In the genomic region with DNA sequence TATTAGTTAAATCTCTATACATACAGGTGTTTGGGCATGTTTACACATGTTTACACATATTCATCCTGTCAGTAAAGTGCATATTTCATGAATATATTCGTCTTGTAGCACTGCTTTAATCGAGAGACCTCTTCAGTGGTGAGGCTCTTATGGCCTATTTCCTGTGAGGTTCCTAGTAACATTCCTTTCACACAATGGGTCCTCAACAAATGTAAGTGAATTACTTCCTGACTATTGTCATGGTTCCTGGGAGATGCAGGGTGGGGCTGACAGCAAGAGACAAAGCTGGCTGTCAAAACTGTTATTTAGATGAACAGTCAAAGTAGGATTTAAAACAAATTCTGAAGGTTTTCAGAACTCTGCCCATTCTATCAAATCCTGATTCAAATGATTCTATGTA, we compare ENCODE assay signal across 23 cellular contexts. TPM values are rescaled to one million over a fixed set of nuclear protein-coding genes. Genes with fewer than 3 reads are reported as not detected.
DNase-seq lines count a peak whose midpoint lies in the region; ATAC-seq and TF ChIP-seq lines count a peak whose summit lies in the region.
"Had no signal": no experiment of that assay in that cellular context is flagged by ENCODE, and none has a peak within 500 bp of the region (broad histone marks: within the 10 kb centered on the region; RNA-seq: fewer than 3 reads in every experiment).

No MANE protein-coding gene starts in this region.

- in situ Hi-C loops in ACHN (cut with HindIII; ENCODE audit: low pct_ligation_motif_present, low pct_unique_long_range_greater_than_20kb, low sequenced_read_pairs) = no loop called here

- H3K9me2 ChIP-seq in GM23338 (ENCODE audit: insufficient read depth) = no peaks in the 10 kb centered on the region

- peak; percentile 100 for ATAC-seq in GM23338
- no peak for ATAC-seq in right cardiac atrium
- ATAC-seq: activated T-cell treated with anti-CD3 and anti-CD28 coated beads, Interleukin-2, amount 50 U/mL, for 4 hours; HCT116 had no signal

- H3K9me3 Mint-ChIP-seq in GM23338 = no peaks in the 10 kb centered on the region
- H3K9me3 Mint-ChIP-seq: activated T-cell treated with anti-CD3 and anti-CD28 coated beads, Interleukin-2, amount 50 U/mL, for 4 hours had no signal

- no peaks in the 10 kb centered on the region; the same call in 1 of the 2 replicates for H3F3A ChIP-seq in GM23338 (replicated peaks; ENCODE audit: low read depth)

- intact Hi-C loops in spleen (cut with DNase I; ENCODE audit: low total_unique reads) (no loop called here), right cardiac atrium (cut with DNase I) (no loop called here)

- TF ChIP-seq RAD21 in Ishikawa (IDR thresholded peaks at IDR 0.05; ENCODE audit: low read depth) = no peak; the same call in 1 of the 2 replicates

- peak overlapping the region; percentile 7; the same call in 1 of the 3 replicates for H3K4me3 Mint-ChIP-seq in GM23338
- H3K4me3 Mint-ChIP-seq: activated T-cell treated with anti-CD3 and anti-CD28 coated beads, Interleukin-2, amount 50 U/mL, for 4 hours; CD8-positive, alpha-beta memory T cell had no signal

- H3K27ac ChIP-seq in GM23338 (ENCODE audit: low read depth) (peak overlapping the region; percentile 58), spleen (no peak overlapping the region), right cardiac atrium (ENCODE audit: low read length) (no peak overlapping the region)
- H3K27ac ChIP-seq: stomach had no signal

- no peaks in the 10 kb centered on the region for H3K27me3 Mint-ChIP-seq in GM23338 (ENCODE audit: insufficient read depth, low read depth, poor library complexity)

- peak overlapping the region; percentile 35 for H3K4me2 ChIP-seq in GM23338

- DNase-seq in GM23338 (ENCODE audit: low spot score) = peak; percentile 92
- DNase-seq in cardiac fibroblast (ENCODE audit: low read depth in 2 of 2) = peak; percentile 14 to 54
- DNase-seq in iPS-NIHi11 (ENCODE audit: low spot score) = peak; percentile 76
- no peak for DNase-seq in spleen
- no peak for DNase-seq in ACHN
- no peak for DNase-seq in right cardiac atrium
- DNase-seq: activated CD4-positive, CD25-positive, alpha-beta regulatory T cell treated with anti-CD3 and anti-CD28 coated beads, Interleukin-2, amount 50 U/mL, for 72 hours; activated CD8-positive, alpha-beta memory T cell treated with anti-CD3 and anti-CD28 coated beads for 24 hours; activated naive CD4-positive, alpha-beta T cell treated with Interleukin-2 at 50 U/mL for 16 hours; activated T-cell treated with anti-CD3 and anti-CD28 coated beads, Interleukin-2, amount 50 U/mL, for 4 hours; AML-193; CD8-positive, alpha-beta memory T cell; effector CD8-positive, alpha-beta T cell; islet precursor cell; NCI-H1436; occipital lobe; RPMI8226; stimulated activated CD4-positive, alpha-beta T cell treated with anti-CD3 and anti-CD28 coated beads, Interleukin-12 subunit alpha, Interleukin-12 subunit beta, amount 100 ng/mL, for 4 hours; stomach; trophoblast cell had no signal

- H3K36me3 Mint-ChIP-seq in GM23338 (ENCODE audit: low read depth) = peaks cover 3% of the 10 kb centered on the region; the same call in 1 of the 3 replicates
- H3K36me3 Mint-ChIP-seq: CD8-positive, alpha-beta memory T cell had no signal

- TF ChIP-seq CTCF in GM23338 (conservative IDR thresholded peaks at IDR 0.05; ENCODE audit: low read depth in 2 of 2) (no peak; a peak in 1 of 4 replicates), cardiac fibroblast (IDR thresholded peaks at IDR 0.05; ENCODE audit: low read depth, low read length) (no peak), spleen (IDR thresholded peaks at IDR 0.05 in 8 of 11, conservative IDR thresholded peaks at IDR 0.05 in 3 of 11) (no peak)

- TF ChIP-seq POLR2A in spleen (IDR thresholded peaks at IDR 0.05) = no peak

- TF ChIP-seq EP300 in Ishikawa (IDR thresholded peaks at IDR 0.05; ENCODE audit: borderline replicate concordance) = peak; percentile 83; the same call in 1 of the 2 replicates

- H3K27me3 ChIP-seq in GM23338 (ENCODE audit: insufficient read depth) (no peaks in the 10 kb centered on the region), spleen (replicated peaks in 1 of 7) (no peaks in the 10 kb centered on the region), right cardiac atrium (ENCODE audit: control insufficient read depth, insufficient read depth) (no peaks in the 10 kb centered on the region)
- H3K27me3 ChIP-seq: stomach had no signal

- H3K9me3 ChIP-seq in spleen = no peaks in the 10 kb centered on the region
- H3K9me3 ChIP-seq in right cardiac atrium (ENCODE audit: control insufficient read depth, low read length) = no peaks in the 10 kb centered on the region
- H3K9me3 ChIP-seq: stomach had no signal

- no peak overlapping the region for H2AFZ ChIP-seq in GM23338

- no peaks in the 10 kb centered on the region for H3K79me2 ChIP-seq in GM23338 (replicated peaks; ENCODE audit: insufficient read depth)

- H3K36me3 ChIP-seq in GM23338 (ENCODE audit: insufficient read depth) (no peaks in the 10 kb centered on the region), spleen (no peaks in the 10 kb centered on the region)
- H3K36me3 ChIP-seq: stomach had no signal

- peak overlapping the region; percentile 4; the same call in 1 of the 2 replicates for H3K4me3 ChIP-seq in GM23338
- no peak overlapping the region for H3K4me3 ChIP-seq in cardiac fibroblast (replicated peaks in 1 of 2; ENCODE audit: low read depth in 2 of 2, low read length in 2 of 2)
- no peak overlapping the region for H3K4me3 ChIP-seq in spleen
- H3K4me3 ChIP-seq in right cardiac atrium (ENCODE audit: low read length) = no peak overlapping the region
- H3K4me3 ChIP-seq: lung, stomach had no signal

- peak overlapping the region; percentile 67 for H3K27ac Mint-ChIP-seq in GM23338
- H3K27ac Mint-ChIP-seq: CD8-positive, alpha-beta memory T cell had no signal

- no peaks in the 10 kb centered on the region for H4K20me1 ChIP-seq in GM23338 (replicated peaks; ENCODE audit: insufficient read depth)

- H3K4me1 Mint-ChIP-seq in GM23338 = peaks cover 51% of the 10 kb centered on the region
- H3K4me1 Mint-ChIP-seq: CD8-positive, alpha-beta memory T cell had no signal

- WGBS in spleen, 5 donors = 61 to 77% (median 64%) methylated on average over 2 of the region's 2 CpGs
- WGBS in right cardiac atrium = 67% methylated on average over 2 of the region's 2 CpGs

- H3K4me1 ChIP-seq in GM23338 (ENCODE audit: insufficient read depth) (peaks cover 54% of the 10 kb centered on the region), spleen (no peaks in the 10 kb centered on the region), right cardiac atrium (ENCODE audit: control insufficient read depth, insufficient read depth, low read length) (no peaks in the 10 kb centered on the region)

TF ChIP-seq in GM23338, 12 proteins besides CTCF, POLR2A, EP300 and RAD21:
- TF ChIP-seq POLR2AphosphoS5 (IDR thresholded peaks at IDR 0.05; ENCODE audit: low read depth) (no peak), NANOG (IDR thresholded peaks at IDR 0.05; ENCODE audit: borderline replicate concordance) (peak; percentile 97), EZH2 (IDR thresholded peaks at IDR 0.05; ENCODE audit: low read depth, unreplicated experiment) (no peak)
- TF ChIP-seq, protein P1, sequence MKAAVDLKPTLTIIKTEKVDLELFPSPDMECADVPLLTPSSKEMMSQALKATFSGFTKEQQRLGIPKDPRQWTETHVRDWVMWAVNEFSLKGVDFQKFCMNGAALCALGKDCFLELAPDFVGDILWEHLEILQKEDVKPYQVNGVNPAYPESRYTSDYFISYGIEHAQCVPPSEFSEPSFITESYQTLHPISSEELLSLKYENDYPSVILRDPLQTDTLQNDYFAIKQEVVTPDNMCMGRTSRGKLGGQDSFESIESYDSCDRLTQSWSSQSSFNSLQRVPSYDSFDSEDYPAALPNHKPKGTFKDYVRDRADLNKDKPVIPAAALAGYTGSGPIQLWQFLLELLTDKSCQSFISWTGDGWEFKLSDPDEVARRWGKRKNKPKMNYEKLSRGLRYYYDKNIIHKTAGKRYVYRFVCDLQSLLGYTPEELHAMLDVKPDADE (IDR thresholded peaks at IDR 0.05) = peak; percentile 79

TF ChIP-seq in Ishikawa, 13 proteins besides CTCF, POLR2A, EP300 and RAD21 (continues in another document):
- TF ChIP-seq TAF1 (IDR thresholded peaks at IDR 0.05; ENCODE audit: low read depth) (no peak), NFIC (IDR thresholded peaks at IDR 0.05) (0 out of 2 replicates have a peak, but pooled peaks have one; percentile 24), CREB1 (IDR thresholded peaks at IDR 0.05; ENCODE audit: low read depth) (no peak), YY1 (IDR thresholded peaks at IDR 0.05; ENCODE audit: low read depth) (0 out of 2 replicates have a peak, but pooled peaks have one; percentile 23), TEAD4 (IDR thresholded peaks at IDR 0.05) (peak; percentile 44; the same call in 1 of the 2 replicates), CEBPB (IDR thresholded peaks at IDR 0.05) (no peak), TCF12 (IDR thresholded peaks at IDR 0.05; ENCODE audit: low read depth) (peak; percentile 69), FOXM1 (IDR thresholded peaks at IDR 0.05; ENCODE audit: borderline replicate concordance, low read depth) (peak; percentile 51; the same call in 1 of the 2 replicates)
- TF ChIP-seq, protein P2, sequence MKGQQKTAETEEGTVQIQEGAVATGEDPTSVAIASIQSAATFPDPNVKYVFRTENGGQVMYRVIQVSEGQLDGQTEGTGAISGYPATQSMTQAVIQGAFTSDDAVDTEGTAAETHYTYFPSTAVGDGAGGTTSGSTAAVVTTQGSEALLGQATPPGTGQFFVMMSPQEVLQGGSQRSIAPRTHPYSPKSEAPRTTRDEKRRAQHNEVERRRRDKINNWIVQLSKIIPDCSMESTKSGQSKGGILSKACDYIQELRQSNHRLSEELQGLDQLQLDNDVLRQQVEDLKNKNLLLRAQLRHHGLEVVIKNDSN (IDR thresholded peaks at IDR 0.05) = no peak
- TF ChIP-seq, protein P3, sequence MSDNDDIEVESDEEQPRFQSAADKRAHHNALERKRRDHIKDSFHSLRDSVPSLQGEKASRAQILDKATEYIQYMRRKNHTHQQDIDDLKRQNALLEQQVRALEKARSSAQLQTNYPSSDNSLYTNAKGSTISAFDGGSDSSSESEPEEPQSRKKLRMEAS (IDR thresholded peaks at IDR 0.05) = no peak

RNA-seq across cellular contexts. Expression of a gene that starts 12.4 kb away (rescaled TPM):
- 46.4 and 54.5 TPM in 2 replicates for total RNA-seq in GM23338 (2014; rRNA removed; shearing (Covaris generic))
- polyA plus RNA-seq in GM23338 (2016; fragmentation: Nextera tagmentation; extraction: Ambion mirVana) = 12.3 and 19.8 TPM in 2 replicates
- 10 to 100 TPM; 12.6 to 48.5 (median 37.0) TPM for total RNA-seq in spleen
- polyA plus RNA-seq in spleen = 1 to 10 TPM; 1.1 to 1.2 (median 1.2) TPM
- 10 to 100 TPM in 2 of 4 donors, 1 to 10 TPM in 2; 7.4 to 22.4 (median 11.5) TPM for total RNA-seq in right cardiac atrium
- polyA plus RNA-seq in right cardiac atrium = 1.2 TPM
- total RNA-seq: CD8-positive, alpha-beta memory T cell had no signal
- polyA plus RNA-seq: CD8-positive, alpha-beta memory T cell had no signal

Comparison
In these comparisons a context has a peak if more than half of its experiments do, and no peak if none do; other contexts are left out.
1. DNase-seq: peak in GM23338 (single experiment), cardiac fibroblast (2 of 2) and iPS-NIHi11 (single experiment); none in spleen (single experiment), ACHN (single experiment) and right cardiac atrium (0 of 3).